In the genomic region with DNA sequence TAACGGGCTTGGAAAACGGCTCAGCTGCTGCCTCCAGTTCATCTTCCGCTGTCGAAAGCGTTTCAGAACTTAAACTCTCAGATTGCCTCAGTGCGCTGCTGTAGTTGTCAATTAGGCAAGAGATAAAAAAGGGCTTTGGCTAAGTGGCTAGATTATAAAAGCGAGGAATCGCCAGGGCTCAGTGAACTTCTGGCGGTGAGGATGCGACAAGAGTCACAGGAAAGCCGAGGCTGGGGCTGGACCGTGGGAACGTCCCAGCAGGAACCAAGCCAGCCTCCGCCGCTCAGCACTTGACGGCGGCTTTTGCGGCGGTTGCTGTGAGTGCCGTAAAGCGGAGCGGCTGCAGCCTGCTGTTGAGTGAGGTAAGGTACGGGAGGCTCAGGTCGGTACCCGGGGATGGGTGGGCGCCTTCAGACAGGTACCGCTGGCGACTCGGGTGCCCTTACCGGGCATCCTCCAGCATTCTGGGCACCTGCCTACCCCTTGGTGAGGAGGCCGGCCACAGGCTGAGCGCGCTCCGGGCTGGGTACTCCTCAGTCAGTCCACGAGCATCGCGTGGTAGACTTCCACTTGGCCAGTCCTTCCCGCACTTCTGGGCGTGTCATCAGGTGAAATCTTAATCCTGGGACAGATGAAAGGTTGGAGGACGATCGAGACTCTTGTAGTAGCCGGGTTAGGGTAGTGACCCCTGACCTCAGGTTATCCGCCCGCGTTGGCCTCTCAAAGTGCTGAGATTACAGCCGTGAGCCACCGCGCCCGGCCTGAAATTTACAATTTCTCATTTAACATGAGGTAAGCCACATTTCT, we compare ENCODE assay signal across 8 cellular contexts. TPM values are rescaled to one million over a fixed set of nuclear protein-coding genes. Genes with fewer than 3 reads are reported as not detected.
DNase-seq lines count a peak whose midpoint lies in the region; ATAC-seq and TF ChIP-seq lines count a peak whose summit lies in the region.

Gene FKTN (plus strand): TSS at position 328 of the 807 bp plus-strand sequence. CDS start 16,902 bp downstream, outside the sequence.

- no peak for TF ChIP-seq CTCF in HL-60 (IDR thresholded peaks at IDR 0.05; ENCODE audit: insufficient read depth, low read length)

- H3K27me3 ChIP-seq in HL-60 (ENCODE audit: insufficient read depth, poor library complexity, severe bottlenecking) (no peaks in the 10 kb centered on the region), endocrine pancreas (ENCODE audit: control insufficient read depth, insufficient read depth, low read length) (no peaks in the 10 kb centered on the region)

- peak within 1 kb of the TSS; percentile 98 for H3K4me3 ChIP-seq in HL-60 (replicated peaks; ENCODE audit: insufficient read depth, low read length)
- peak within 1 kb of the TSS; percentile 92 for H3K4me3 ChIP-seq in endocrine pancreas (ENCODE audit: control insufficient read depth, insufficient read depth, low read length)

- peaks cover 5% of the 10 kb centered on the region for H3K4me1 ChIP-seq in endocrine pancreas (ENCODE audit: control insufficient read depth, insufficient read depth, low read length)

- ATAC-seq in GM19463 (IDR thresholded peaks at IDR 0.05; ENCODE audit: unreplicated experiment), result peak; percentile 98

- H3K27ac ChIP-seq in HL-60 (replicated peaks), result peak within 1 kb of the TSS; percentile 3; the same call in 1 of the 2 replicates

- no peaks in the 10 kb centered on the region for H3K36me3 ChIP-seq in endocrine pancreas (ENCODE audit: control insufficient read depth, insufficient read depth, low read length)

- H3K9ac ChIP-seq in endocrine pancreas (ENCODE audit: control insufficient read depth, insufficient read depth, low read length), result peak within 1 kb of the TSS; percentile 94

- no peaks in the 10 kb centered on the region for H3K9me3 ChIP-seq in endocrine pancreas (ENCODE audit: control insufficient read depth, low read length)

- peak; percentile 89 for DNase-seq in COLO668 (lab: John Stamatoyannopoulos, UW; ENCODE audit: unreplicated experiment)
- peak; percentile 81 to 88 for DNase-seq in HL-60 (ENCODE audit: low read depth in 1 of 2, low spot score in 1 of 2)
- peak; percentile 73 for DNase-seq in NOMO-1 treated with DMSO at 0.1 percent for 48 hours (lab: John Stamatoyannopoulos, UW; ENCODE audit: unreplicated experiment)
- DNase-seq in activated CD8-positive, alpha-beta memory T cell treated with anti-CD3 and anti-CD28 coated beads for 4 hours (ENCODE audit: low read depth in 2 of 2), result peak; percentile 64 to 68
- peak; percentile 94 for DNase-seq in mesenteric fat pad (ENCODE audit: low spot score)
- DNase-seq in stimulated activated CD8-positive, alpha-beta memory T cell treated with anti-CD3 and anti-CD28 coated beads, Interleukin-15, amount 100 ng/mL, for 24 hours (ENCODE audit: low read depth), result peak; percentile 48

RNA-seq across cellular contexts. Expression of gene FKTN, which starts in this region (rescaled TPM):
- total RNA-seq in mesenteric fat pad, result 13.5 TPM

Comparison
In these comparisons a context has a peak if more than half of its experiments do, and no peak if none do; other contexts are left out.
1. Peak in every context shown above with its lines: DNase-seq, ATAC-seq, H3K4me3 ChIP-seq and H3K27ac ChIP-seq.